Comparison of ENCODE assay signal across 8 cellular contexts in the genomic region with DNA sequence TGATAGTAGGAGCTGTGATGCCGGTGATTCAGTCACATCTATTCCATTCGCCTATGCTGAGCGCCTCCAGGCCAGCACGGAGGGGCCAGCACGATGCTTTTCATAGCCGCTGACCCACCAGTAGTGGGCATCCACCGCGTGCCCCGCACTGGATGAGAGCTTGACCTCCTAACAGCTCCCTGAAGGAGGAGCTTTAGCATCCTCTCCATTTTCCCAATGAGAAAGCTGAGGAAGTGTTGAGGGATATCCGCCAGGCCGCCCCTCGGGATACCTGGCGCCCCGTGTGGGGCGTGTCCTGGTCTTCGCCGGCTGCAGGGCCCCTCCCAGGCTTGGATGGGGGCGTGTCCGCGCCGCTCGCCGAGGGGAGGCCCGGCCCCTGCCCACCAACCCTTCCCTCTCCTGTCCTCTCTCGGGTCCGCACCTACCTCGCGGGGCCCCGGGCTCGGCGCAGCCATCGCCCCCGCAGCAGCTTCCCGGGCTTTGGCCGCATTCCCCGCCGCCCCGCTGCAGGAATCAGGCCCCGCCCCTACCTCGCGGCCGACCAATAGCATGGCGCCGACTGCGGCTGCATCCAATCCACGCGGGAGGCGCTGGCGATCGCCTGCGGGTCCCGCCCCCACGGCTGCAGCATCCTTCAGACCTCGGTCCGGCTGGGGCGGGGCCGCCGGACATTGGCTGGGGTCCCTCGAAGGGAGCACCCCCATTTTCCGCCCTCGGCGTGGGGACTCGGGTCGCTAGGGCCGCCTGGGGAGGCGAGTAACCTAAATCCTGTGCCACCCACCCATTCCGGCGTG. TPM values are rescaled to one million over a fixed set of nuclear protein-coding genes. Genes with fewer than 3 reads are reported as not detected.
DNase-seq lines count a peak whose midpoint lies in the region; ATAC-seq and TF ChIP-seq lines count a peak whose summit lies in the region.

A gene with protein sequence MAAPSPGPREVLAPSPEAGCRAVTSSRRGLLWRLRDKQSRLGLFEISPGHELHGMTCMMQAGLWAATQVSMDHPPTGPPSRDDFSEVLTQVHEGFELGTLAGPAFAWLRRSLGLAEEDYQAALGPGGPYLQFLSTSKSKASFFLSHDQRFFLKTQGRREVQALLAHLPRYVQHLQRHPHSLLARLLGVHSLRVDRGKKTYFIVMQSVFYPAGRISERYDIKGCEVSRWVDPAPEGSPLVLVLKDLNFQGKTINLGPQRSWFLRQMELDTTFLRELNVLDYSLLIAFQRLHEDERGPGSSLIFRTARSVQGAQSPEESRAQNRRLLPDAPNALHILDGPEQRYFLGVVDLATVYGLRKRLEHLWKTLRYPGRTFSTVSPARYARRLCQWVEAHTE (minus strand): TSS at position 480 of the 794 bp plus-strand sequence. CDS start 25 bp downstream, at position 455.

- TF ChIP-seq CTCF in endothelial cell (IDR thresholded peaks at IDR 0.05; ENCODE audit: unreplicated experiment), result no peak

- peaks cover 9% of the 10 kb centered on the region for H3K27me3 Mint-ChIP-seq in endothelial cell (ENCODE audit: unreplicated experiment)

- peak within 1 kb of the TSS; percentile 52 for H3K4me3 Mint-ChIP-seq in endothelial cell (ENCODE audit: unreplicated experiment)

- H3K27ac Mint-ChIP-seq in endothelial cell (ENCODE audit: unreplicated experiment), result peak within 1 kb of the TSS; percentile 27

- H3K4me1 Mint-ChIP-seq in endothelial cell (ENCODE audit: unreplicated experiment), result peaks cover 10% of the 10 kb centered on the region

- no peaks in the 10 kb centered on the region for H3K9me3 Mint-ChIP-seq in endothelial cell (ENCODE audit: unreplicated experiment)

- H3K36me3 Mint-ChIP-seq in endothelial cell (ENCODE audit: low read depth, unreplicated experiment), result peaks cover 15% of the 10 kb centered on the region

- ATAC-seq in GM19035 (IDR thresholded peaks at IDR 0.05; ENCODE audit: unreplicated experiment) (peak; percentile 84), HG03175 (IDR thresholded peaks at IDR 0.05; ENCODE audit: unreplicated experiment) (peak; percentile 83)

- DNase-seq in C1 segment of cervical spinal cord (lab: John Stamatoyannopoulos, UW) (peak in 13 of 14 donors; percentile 42 to 83 (median 69)), NCI-H82 treated with DMSO at 0.1 percent for 48 hours (lab: John Stamatoyannopoulos, UW; ENCODE audit: unreplicated experiment) (peak; percentile 14), activated T-cell treated with anti-CD3 and anti-CD28 coated beads for 24 hours (ENCODE audit: low read depth) (peak; percentile 57), endothelial cell (ENCODE audit: low spot score) (peak; percentile 88), mesenteric fat pad (ENCODE audit: low spot score) (peak; percentile 95)
- peak; percentile 32 to 45 for DNase-seq in stimulated activated CD8-positive, alpha-beta memory T cell treated with anti-CD3 and anti-CD28 coated beads, Interleukin-15, amount 100 ng/mL, for 4 hours (ENCODE audit: low read depth in 2 of 2)

RNA-seq across cellular contexts. Expression of the gene that starts here (rescaled TPM):
- total RNA-seq in endothelial cell (ENCODE audit: unreplicated experiment) (2.4 TPM), mesenteric fat pad (2.2 TPM)

Comparison
In these comparisons a context has a peak if more than half of its experiments do, and no peak if none do; other contexts are left out.
1. Peak in every context shown above with its lines: DNase-seq and ATAC-seq.
2. DNase-seq: peak in every context shown above with its lines; median percentile 95 in mesenteric fat pad; 88 in endothelial cell; 69 in C1 segment of cervical spinal cord; 57 in activated T-cell treated with anti-CD3 and anti-CD28 coated beads for 24 hours; 38 in stimulated activated CD8-positive, alpha-beta memory T cell treated with anti-CD3 and anti-CD28 coated beads, Interleukin-15, amount 100 ng/mL, for 4 hours; 14 in NCI-H82 treated with DMSO at 0.1 percent for 48 hours.